In genomic region chr6:2952557-2953095, GRCh38 we compare ENCODE assay signal across 8 cellular contexts. TPM values are rescaled to one million over a fixed set of nuclear protein-coding genes. Genes with fewer than 3 reads are reported as not detected.
DNase-seq lines count a peak whose midpoint lies in the region; ATAC-seq and TF ChIP-seq lines count a peak whose summit lies in the region.

No MANE protein-coding gene starts in this region.

- DNase-seq in COLO829 (ENCODE audit: low spot score) (peak; percentile 65), NCI-H226 (peak; percentile 27), endodermal cell (peak; percentile 97), midbrain (lab: John Stamatoyannopoulos, UW) (peak; percentile 75), NCI-H345 treated with DMSO at 0.1 percent for 48 hours (lab: John Stamatoyannopoulos, UW; ENCODE audit: unreplicated experiment) (no peak)
- DNase-seq in activated CD4-positive, alpha-beta T cell treated with anti-CD3 and anti-CD28 coated beads, Interleukin-2, amount 50 U/mL, for 4 hours, result peak; percentile 49 to 55
- DNase-seq in stimulated activated effector memory CD8-positive, alpha-beta T cell treated with anti-CD3 and anti-CD28 coated beads, Interleukin-12 subunit alpha, Interleukin-12 subunit beta, amount 100 ng/mL, for 72 hours (ENCODE audit: low spot score in 2 of 2), result peak; percentile 45 to 81

- no peak overlapping the region for H3K27ac ChIP-seq in endodermal cell (ENCODE audit: low read depth, low read length)

- peaks cover 71% of the 10 kb centered on the region for H3K36me3 Mint-ChIP-seq in endodermal cell (ENCODE audit: low read depth)
- H3K36me3 Mint-ChIP-seq in stimulated activated effector memory CD8-positive, alpha-beta T cell treated with anti-CD3 and anti-CD28 coated beads, Interleukin-12 subunit alpha, Interleukin-12 subunit beta, amount 100 ng/mL, for 72 hours, result peaks cover 35% of the 10 kb centered on the region

- WGBS in endodermal cell (ENCODE audit: insufficient coverage in 1 of 2, insufficient read length in 1 of 2), 2 experiments, result 36 to 51% methylated on average over 20 to 27 of the region's 27 CpGs

- H3K27me3 Mint-ChIP-seq in endodermal cell (ENCODE audit: insufficient read depth), result peaks cover 2% of the 10 kb centered on the region

- H3K4me3 ChIP-seq in endodermal cell (ENCODE audit: low read length), result no peak overlapping the region

- no peaks in the 10 kb centered on the region for H3K9me3 ChIP-seq in endodermal cell (ENCODE audit: control insufficient read depth, low read length)

- peak; percentile 73 for ATAC-seq in GM21825 (IDR thresholded peaks at IDR 0.05; ENCODE audit: unreplicated experiment)
- peak; percentile 97 for ATAC-seq in stimulated activated effector memory CD8-positive, alpha-beta T cell treated with anti-CD3 and anti-CD28 coated beads, Interleukin-12 subunit alpha, Interleukin-12 subunit beta, amount 100 ng/mL, for 72 hours

- peaks cover 29% of the 10 kb centered on the region for H3K36me3 ChIP-seq in endodermal cell (ENCODE audit: control insufficient read depth, insufficient read depth, low read length)

- TF ChIP-seq CTCF in endodermal cell (conservative IDR thresholded peaks at IDR 0.05), result peak; percentile 99

- H3K9ac ChIP-seq in endodermal cell (ENCODE audit: extremely low read depth, low read length, poor library complexity, severe bottlenecking), result no peak overlapping the region

- H3K27me3 ChIP-seq in endodermal cell (ENCODE audit: control insufficient read depth, insufficient read depth, low read length, poor library complexity, severe bottlenecking), result no peaks in the 10 kb centered on the region

- peak overlapping the region; percentile 73 for H3K27ac Mint-ChIP-seq in endodermal cell
- H3K27ac Mint-ChIP-seq in stimulated activated effector memory CD8-positive, alpha-beta T cell treated with anti-CD3 and anti-CD28 coated beads, Interleukin-12 subunit alpha, Interleukin-12 subunit beta, amount 100 ng/mL, for 72 hours, result no peak overlapping the region

- peaks cover 26% of the 10 kb centered on the region for H3K4me1 Mint-ChIP-seq in endodermal cell
- peaks cover 17% of the 10 kb centered on the region for H3K4me1 Mint-ChIP-seq in stimulated activated effector memory CD8-positive, alpha-beta T cell treated with anti-CD3 and anti-CD28 coated beads, Interleukin-12 subunit alpha, Interleukin-12 subunit beta, amount 100 ng/mL, for 72 hours

- no peaks in the 10 kb centered on the region for H3K9me3 Mint-ChIP-seq in endodermal cell
- no peaks in the 10 kb centered on the region for H3K9me3 Mint-ChIP-seq in stimulated activated effector memory CD8-positive, alpha-beta T cell treated with anti-CD3 and anti-CD28 coated beads, Interleukin-12 subunit alpha, Interleukin-12 subunit beta, amount 100 ng/mL, for 72 hours

- no peak overlapping the region for H3K4me3 Mint-ChIP-seq in endodermal cell
- H3K4me3 Mint-ChIP-seq in stimulated activated effector memory CD8-positive, alpha-beta T cell treated with anti-CD3 and anti-CD28 coated beads, Interleukin-12 subunit alpha, Interleukin-12 subunit beta, amount 100 ng/mL, for 72 hours, result peak overlapping the region; percentile 48

- no peaks in the 10 kb centered on the region for H3K4me1 ChIP-seq in endodermal cell (ENCODE audit: control insufficient read depth, insufficient read depth, low read length)

RNA-seq across cellular contexts. Expression of gene SERPINB6, which starts 18.7 kb away (rescaled TPM):
- total RNA-seq in endodermal cell, result 100 to 1,000 TPM; 128 to 150 TPM
- 39.0 TPM for polyA plus RNA-seq in endodermal cell (2013, experiment 1 of 2)
- polyA plus RNA-seq in endodermal cell (2013, experiment 2 of 2), result 39.4 TPM

RNA-seq across cellular contexts. Expression of gene NQO2, which starts 47.1 kb away (rescaled TPM):
- total RNA-seq in endodermal cell, result 100 to 1,000 TPM in 1 of 2 donors, 10 to 100 TPM in 1; 50.8 to 199 TPM
- polyA plus RNA-seq in endodermal cell (2013, experiment 1 of 2), result 46.8 TPM
- polyA plus RNA-seq in endodermal cell (2013, experiment 2 of 2), result 40.7 TPM

RNA-seq across cellular contexts. Expression of gene SERPINB9, which starts 49.5 kb away (rescaled TPM):
- 100 to 1,000 TPM; 192 to 390 TPM for total RNA-seq in endodermal cell
- polyA plus RNA-seq in endodermal cell (2013, experiment 1 of 2), result 39.8 TPM
- polyA plus RNA-seq in endodermal cell (2013, experiment 2 of 2), result 48.5 TPM
